Comparison of ENCODE assay signal across 8 cellular contexts in genomic region chr11:36509694-36510566, GRCh38. TPM values are rescaled to one million over a fixed set of nuclear protein-coding genes. Genes with fewer than 3 reads are reported as not detected.
DNase-seq lines count a peak whose midpoint lies in the region; ATAC-seq and TF ChIP-seq lines count a peak whose summit lies in the region.

TSS of gene TRAF6 (minus strand) at chr11:36510272. CDS start at chr11:36501515, 8,757 bp downstream.

- H3K4me3 ChIP-seq in kidney epithelial cell (ENCODE audit: low read depth, low read length), result peak within 1 kb of the TSS; percentile 91

- H3K36me3 ChIP-seq in kidney epithelial cell (ENCODE audit: control insufficient read depth, insufficient read depth, low read length), result no peaks in the 10 kb centered on the region

- no peaks in the 10 kb centered on the region for H3K27me3 ChIP-seq in kidney epithelial cell (ENCODE audit: control insufficient read depth, insufficient read depth, low read length)

- DNase-seq in AG09319 (ENCODE audit: extremely low read depth, low read depth) (peak; percentile 54), NCI-H2227 treated with DMSO at 0.1 percent for 48 hours (lab: John Stamatoyannopoulos, UW) (peak; percentile 81), cerebellar cortex (ENCODE audit: low spot score) (peak; percentile 79), kidney epithelial cell (ENCODE audit: low read depth) (no peak)
- peak; percentile 96 for DNase-seq in activated CD4-positive, CD25-positive, alpha-beta regulatory T cell treated with anti-CD3 and anti-CD28 coated beads, Interleukin-2, amount 50 U/mL, for 72 hours
- peak; percentile 78 to 86 for DNase-seq in stimulated activated CD4-positive, alpha-beta T cell treated with anti-CD3 and anti-CD28 coated beads, Interleukin-15, amount 100 ng/mL, for 48 hours (ENCODE audit: low read depth in 2 of 2)

- TF ChIP-seq CTCF in AG09319 (IDR thresholded peaks at IDR 0.05; ENCODE audit: low read depth, low read length) (peak; percentile 82), kidney epithelial cell (IDR thresholded peaks at IDR 0.05; ENCODE audit: insufficient read depth, low read length, poor library complexity, severe bottlenecking) (peak; percentile 74)

- ATAC-seq in GM18873 (IDR thresholded peaks at IDR 0.05; ENCODE audit: low FRiP score, unreplicated experiment) (peak; percentile 92), HG03135 (IDR thresholded peaks at IDR 0.05; ENCODE audit: unreplicated experiment) (peak; percentile 98)

RNA-seq across cellular contexts. Expression of gene TRAF6, which starts in this region (rescaled TPM):
- total RNA-seq in kidney epithelial cell, result 15.8 and 15.9 TPM in 2 replicates
